ENCODE assay signal across 2 cellular contexts in the genomic region with DNA sequence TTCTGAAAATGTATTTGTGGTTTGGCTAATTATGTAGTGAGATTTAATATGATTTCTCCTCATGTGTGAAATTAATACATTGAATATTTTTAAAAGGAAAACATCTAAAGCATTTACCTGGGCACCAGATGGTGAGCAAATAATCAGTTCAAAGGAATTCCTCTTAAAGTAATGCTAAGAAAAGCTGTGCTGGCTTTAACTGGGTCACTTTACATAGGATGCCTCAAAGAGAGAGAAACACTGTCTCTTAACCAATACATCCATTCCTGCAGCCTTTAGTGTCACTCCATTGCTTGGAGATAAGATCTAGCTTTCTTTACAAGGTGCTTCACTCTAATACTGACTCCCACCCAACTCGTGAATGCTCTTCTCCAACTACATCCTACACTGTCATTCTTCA.
A peak's percentile ranks its signal among the peaks of the same experiment; 100 is the strongest.
TF ChIP-seq lines count a peak whose summit lies in the region.

No MANE protein-coding gene starts in this region.

TF ChIP-seq in GM23338, 12 proteins besides CTCF, POLR2A, EP300 and RAD21:
- TF ChIP-seq EZH2 (IDR thresholded peaks at IDR 0.05; ENCODE audit: low read depth, unreplicated experiment) (no peak), STAT1 (IDR thresholded peaks at IDR 0.05; ENCODE audit: unreplicated experiment) (no peak), ZNF331 (CRISPR knock-in tag; IDR thresholded peaks at IDR 0.05; ENCODE audit: low read depth) (no peak), ZNF114 (CRISPR knock-in tag; IDR thresholded peaks at IDR 0.05) (no peak), NANOG (IDR thresholded peaks at IDR 0.05; ENCODE audit: borderline replicate concordance) (peak; percentile 6; the same call in 1 of the 2 replicates), CREB1 (CRISPR knock-in tag; IDR thresholded peaks at IDR 0.05; ENCODE audit: low read depth) (no peak)
TF ChIP-seq in GM23338: peak in this region for 1.

TF ChIP-seq in H1, 55 proteins besides CTCF, POLR2A, EP300 and RAD21 (continued from another document):
- TF ChIP-seq CBX5 (IDR thresholded peaks at IDR 0.05; ENCODE audit: low read depth, low read length) (no peak), SAP30 (IDR thresholded peaks at IDR 0.05; ENCODE audit: insufficient read depth, insufficient replicate concordance, low read length) (no peak), FOSL1 (IDR thresholded peaks at IDR 0.05; ENCODE audit: insufficient read depth, low read depth, low read length) (no peak), HDAC6 (IDR thresholded peaks at IDR 0.05; ENCODE audit: low read depth, low read length) (no peak), CBX8 (IDR thresholded peaks at IDR 0.05; ENCODE audit: borderline replicate concordance, low read depth, low read length) (no peak), SUZ12 (IDR thresholded peaks at IDR 0.05; ENCODE audit: low read length) (no peak), NRF1 (IDR thresholded peaks at IDR 0.05; ENCODE audit: low read depth, low read length) (no peak), POU5F1 (IDR thresholded peaks at IDR 0.05; ENCODE audit: low read depth, low read length) (no peak)
